22 cellular contexts compared by ENCODE assay signal in the genomic region with DNA sequence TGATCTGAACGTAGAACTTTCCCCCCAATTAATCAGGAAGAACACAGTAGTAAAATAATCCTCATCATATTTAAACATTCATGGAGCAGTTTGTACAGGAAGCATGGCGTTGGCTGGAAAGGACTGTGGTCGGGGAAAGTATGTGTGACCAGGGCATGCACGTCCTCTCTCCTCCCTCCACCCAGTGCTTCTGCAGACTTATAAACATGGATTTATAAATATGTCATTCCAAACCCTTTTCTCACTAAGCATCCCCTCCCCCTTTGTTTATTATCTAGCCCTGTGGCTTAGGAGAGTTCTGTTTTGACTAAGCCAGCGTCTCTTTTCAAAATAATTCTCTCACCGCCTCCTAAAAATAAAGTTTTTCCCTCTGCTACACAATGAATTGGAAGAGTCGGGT.
DNase-seq lines count a peak whose midpoint lies in the region; ATAC-seq, FAIRE-seq and TF ChIP-seq lines count a peak whose summit lies in the region.
"Had no signal": no experiment of that assay in that cellular context is flagged by ENCODE, and none has a peak within 500 bp of the region (broad histone marks: within the 10 kb centered on the region; RNA-seq: fewer than 3 reads in every experiment).

No MANE protein-coding gene starts in this region.

- H3K27me3 ChIP-seq in MG63 (no peaks in the 10 kb centered on the region), heart right ventricle (no peaks in the 10 kb centered on the region), testis (no peaks in the 10 kb centered on the region)
- H3K27me3 ChIP-seq: SJCRH30 had no signal

- no peaks in the 10 kb centered on the region for H3K36me3 Mint-ChIP-seq in osteocyte (ENCODE audit: unreplicated experiment)

- TF ChIP-seq POLR2A in testis (IDR thresholded peaks at IDR 0.05) = no peak

- H3K4me3 ChIP-seq in MG63 (no peak overlapping the region), fibroblast of mammary gland (ENCODE audit: control insufficient read depth, low read depth, low read length) (no peak overlapping the region), heart right ventricle (no peak overlapping the region), testis (no peak overlapping the region)
- H3K4me3 ChIP-seq: lower lobe of right lung, SJCRH30 had no signal

- H3K9me3 ChIP-seq in MG63 (no peaks in the 10 kb centered on the region), heart right ventricle (no peaks in the 10 kb centered on the region), testis (no peaks in the 10 kb centered on the region)
- H3K9me3 ChIP-seq: lower lobe of right lung, SJCRH30 had no signal

- H3K27ac ChIP-seq in heart right ventricle (no peak overlapping the region), testis (no peak overlapping the region)
- H3K27ac ChIP-seq: HL-60, lower lobe of right lung, SJCRH30 had no signal

- 61 to 67% methylated on average over 7 of the region's 7 CpGs for WGBS in heart right ventricle, 2 donors
- 80% methylated on average over 7 of the region's 7 CpGs for WGBS in testis, 2 donors

- H3K36me3 ChIP-seq in MG63 (no peaks in the 10 kb centered on the region), heart right ventricle (no peaks in the 10 kb centered on the region), testis (ENCODE audit: low read depth, missing control alignments) (no peaks in the 10 kb centered on the region)
- H3K36me3 ChIP-seq: lower lobe of right lung, SJCRH30 had no signal

- H3K4me1 ChIP-seq in heart right ventricle (peaks cover 0 to 6% (median 0%) of the 10 kb centered on the region in 9 donors), testis (no peaks in the 10 kb centered on the region)
- H3K4me1 ChIP-seq: SJCRH30 had no signal

- DNase-seq in AG20443 (ENCODE audit: low spot score) = peak; percentile 89
- DNase-seq in MG63 = peak; percentile 86
- DNase-seq in fibroblast of mammary gland (ENCODE audit: low read depth) = peak; percentile 57
- DNase-seq in osteocyte (ENCODE audit: extremely low spot score, unreplicated experiment) = no peak
- DNase-seq in frontal cortex (ENCODE audit: low spot score in 2 of 2) = no peak
- no peak for DNase-seq in NCI-H1048 (lab: John Stamatoyannopoulos, UW)
- no peak for DNase-seq in heart right ventricle
- DNase-seq in testis = no peak
- DNase-seq: activated CD4-positive, alpha-beta T cell treated with anti-CD3 and anti-CD28 coated beads, Interleukin-2, amount 10 ng/mL, durations not matched to agents 24 days and 14 days; activated T-cell treated with anti-CD3 and anti-CD28 coated beads, Interleukin-2, amount 50 U/mL, for 1 hour; erythroblast; Karpas-422; lower lobe of right lung; NCI-H1694; NCI-H446; SJCRH30; stimulated activated CD8-positive, alpha-beta memory T cell treated with anti-CD3 and anti-CD28 coated beads, Interleukin-4, amount 100 ng/mL, for 48 hours; T1000 had no signal

- H3K4me3 Mint-ChIP-seq in osteocyte (ENCODE audit: unreplicated experiment) = no peak overlapping the region
- H3K4me3 Mint-ChIP-seq: activated CD4-positive, alpha-beta T cell treated with anti-CD3 and anti-CD28 coated beads, Interleukin-2, amount 10 ng/mL, durations not matched to agents 24 days and 14 days; dendritic cell treated with granulocyte-macrophage colony-stimulating factor and Interleukin-4, amounts not matched to agents 40 ng/mL and 50 ng/mL, for 4 days; nephron had no signal

- TF ChIP-seq CTCF in fibroblast of mammary gland (conservative IDR thresholded peaks at IDR 0.05; ENCODE audit: control insufficient read depth, insufficient read depth, low read depth, low read length) = no peak
- TF ChIP-seq CTCF in osteocyte (IDR thresholded peaks at IDR 0.05) = no peak
- no peak for TF ChIP-seq CTCF in heart right ventricle (IDR thresholded peaks at IDR 0.05)
- no peak for TF ChIP-seq CTCF in testis (IDR thresholded peaks at IDR 0.05)

- no peak for ATAC-seq in heart right ventricle

- no peaks in the 10 kb centered on the region for H3K27me3 Mint-ChIP-seq in osteocyte (ENCODE audit: unreplicated experiment)

- no peak for FAIRE-seq in frontal cortex (lab: Jason Lieb, UNC)
- FAIRE-seq: D721Med had no signal

- peak overlapping the region; percentile 29 for H3K27ac Mint-ChIP-seq in osteocyte (ENCODE audit: unreplicated experiment)
- H3K27ac Mint-ChIP-seq: activated CD4-positive, alpha-beta T cell treated with anti-CD3 and anti-CD28 coated beads, Interleukin-2, amount 10 ng/mL, durations not matched to agents 24 days and 14 days; dendritic cell treated with granulocyte-macrophage colony-stimulating factor and Interleukin-4, amounts not matched to agents 40 ng/mL and 50 ng/mL, for 4 days; nephron had no signal

- peaks cover 27% of the 10 kb centered on the region for H3K4me1 Mint-ChIP-seq in osteocyte (ENCODE audit: unreplicated experiment)
- H3K4me1 Mint-ChIP-seq: activated CD4-positive, alpha-beta T cell treated with anti-CD3 and anti-CD28 coated beads, Interleukin-2, amount 10 ng/mL, durations not matched to agents 24 days and 14 days had no signal

- H3K9me3 Mint-ChIP-seq in osteocyte (ENCODE audit: unreplicated experiment) = no peaks in the 10 kb centered on the region
- H3K9me3 Mint-ChIP-seq: activated CD4-positive, alpha-beta T cell treated with anti-CD3 and anti-CD28 coated beads, Interleukin-2, amount 10 ng/mL, durations not matched to agents 24 days and 14 days; dendritic cell treated with granulocyte-macrophage colony-stimulating factor and Interleukin-4, amounts not matched to agents 40 ng/mL and 50 ng/mL, for 4 days; nephron had no signal

- intact Hi-C loops in heart right ventricle (cut with DNase I) (no loop called here), testis (cut with DNase I; ENCODE audit: low total_unique reads) (no loop called here)

Comparison
In these comparisons a context has a peak if more than half of its experiments do, and no peak if none do; other contexts are left out.
1. DNase-seq: peak in AG20443 (single experiment), MG63 (single experiment) and fibroblast of mammary gland (single experiment); none in osteocyte (single experiment), frontal cortex (0 of 2), NCI-H1048 (single experiment), heart right ventricle (0 of 2) and testis (single experiment).